20 cellular contexts compared by ENCODE assay signal in the genomic region with DNA sequence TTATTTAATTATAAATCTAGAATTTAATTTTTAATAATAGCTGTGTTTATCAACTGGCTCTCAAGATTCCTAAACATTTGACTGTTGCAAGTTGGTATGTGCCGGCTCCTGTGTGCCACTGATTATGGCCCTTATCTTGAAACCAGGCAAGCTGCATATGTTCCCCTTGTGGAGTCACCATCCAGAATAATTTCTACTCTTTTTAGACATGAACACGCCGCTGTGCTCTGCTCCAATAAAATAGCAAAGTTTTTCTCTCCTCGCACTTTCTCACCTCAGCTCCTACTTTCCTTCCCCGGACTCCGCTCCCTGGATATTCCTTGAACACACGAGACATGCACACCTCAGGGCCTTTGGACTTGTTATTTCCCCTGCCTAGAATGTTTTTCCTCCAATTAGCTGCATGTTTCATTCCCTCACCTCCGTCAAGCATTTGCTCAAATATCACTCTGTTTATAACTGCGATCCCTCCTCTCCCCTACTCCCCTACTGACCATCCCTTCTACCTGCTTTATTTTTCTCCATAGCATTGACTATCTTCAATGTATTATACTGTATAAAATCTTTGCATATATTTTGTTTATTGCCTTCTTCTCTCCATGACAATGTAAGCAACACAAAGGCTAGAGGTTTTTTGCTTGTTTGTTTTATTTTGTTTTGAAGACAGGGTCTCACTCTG. TPM values are rescaled to one million over a fixed set of nuclear protein-coding genes. Genes with fewer than 3 reads are reported as not detected.
"Had no signal": no experiment of that assay in that cellular context is flagged by ENCODE, and none has a peak within 500 bp of the region (broad histone marks: within the 10 kb centered on the region; RNA-seq: fewer than 3 reads in every experiment).

No MANE protein-coding gene starts in this region.

- H3K27ac ChIP-seq: foreskin keratinocyte, hepatocyte, neutrophil, psoas muscle, tibial artery, upper lobe of left lung, uterus had no signal

- H3K27me3 ChIP-seq: foreskin keratinocyte, hepatocyte, neutrophil, tibial artery, upper lobe of left lung, uterus had no signal

- H3K36me3 ChIP-seq: neutrophil, tibial artery, upper lobe of left lung, uterus had no signal

- H3K4me1 ChIP-seq: psoas muscle, upper lobe of left lung had no signal

- DNase-seq: effector memory CD8-positive, alpha-beta T cell; foreskin keratinocyte; kidney; left cardiac atrium; mesendoderm; naive B cell; psoas muscle; retina; small intestine; stimulated activated CD4-positive, alpha-beta T cell treated with anti-CD3 and anti-CD28 coated beads, Interleukin-12 subunit alpha, Interleukin-12 subunit beta, amount 100 ng/mL, for 4 hours; stimulated activated naive CD4-positive, alpha-beta T cell; tibial artery; upper lobe of left lung; uterus had no signal

- H3K4me3 ChIP-seq: hepatocyte, psoas muscle, tibial artery, upper lobe of left lung, uterus had no signal

- H3K9me3 ChIP-seq: neutrophil, psoas muscle, tibial artery, upper lobe of left lung, uterus had no signal

- ATAC-seq: effector memory CD8-positive, alpha-beta T cell; foreskin keratinocyte; left cardiac atrium; psoas muscle had no signal

RNA-seq across cellular contexts. Expression of a gene that starts 26.1 kb away (rescaled TPM):
- total RNA-seq: epithelial cell of proximal tubule, foreskin keratinocyte, hepatocyte, lung microvascular endothelial cell, psoas muscle, uterus had no signal
- polyA plus RNA-seq: foreskin keratinocyte, hepatocyte, liver, neural cell, psoas muscle, small intestine had no signal
